ENCODE assay signal across 21 cellular contexts in the genomic region with DNA sequence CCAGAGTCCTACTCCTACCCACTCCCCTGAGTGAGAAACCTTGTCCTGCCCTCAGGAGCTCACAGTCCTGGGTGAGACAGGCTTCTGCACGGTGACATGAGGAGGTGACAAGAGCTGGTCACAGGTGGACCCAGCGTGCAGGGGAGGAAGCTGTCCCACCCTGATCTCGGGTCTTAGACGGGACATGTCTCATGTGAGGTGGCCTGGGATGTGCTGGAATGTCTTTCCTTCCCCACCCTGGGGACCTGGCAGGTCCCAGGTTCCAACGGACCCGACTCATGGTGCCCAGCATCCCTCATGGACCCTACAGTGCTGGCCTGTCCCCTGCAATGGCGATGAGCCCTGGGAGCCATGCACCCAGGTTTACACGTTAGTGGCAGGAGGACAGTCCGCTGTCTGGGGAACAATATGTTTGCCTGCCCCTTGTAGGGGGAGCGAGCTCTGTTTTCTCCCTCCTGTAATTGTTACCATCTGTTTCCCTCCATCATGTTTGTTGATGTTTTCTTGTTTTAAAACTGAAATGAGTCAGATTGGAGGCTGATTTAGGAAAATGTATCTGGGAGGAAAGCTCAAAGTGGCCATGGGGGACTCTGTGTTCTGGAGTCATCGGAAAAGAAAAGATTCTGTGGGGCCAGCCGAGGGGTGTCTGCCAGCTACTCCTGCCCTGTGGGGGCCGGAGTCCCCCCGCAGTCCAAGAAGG.
DNase-seq lines count a peak whose midpoint lies in the region; ATAC-seq and TF ChIP-seq lines count a peak whose summit lies in the region.
"Had no signal": no experiment of that assay in that cellular context is flagged by ENCODE, and none has a peak within 500 bp of the region (broad histone marks: within the 10 kb centered on the region; RNA-seq: fewer than 3 reads in every experiment).

No MANE protein-coding gene starts in this region.

- no peak for ATAC-seq in natural killer cell treated with Interleukin-12 subunit alpha and Interleukin-12 subunit beta and Interleukin-15 and Interleukin-18, amount 100 ng/mL, for 72 hours
- ATAC-seq in natural killer cell: no peak
- ATAC-seq: A549, GM12878 had no signal

- no peak overlapping the region for H3K4me3 ChIP-seq in neuronal stem cell (ENCODE audit: low read length in 2 of 2)
- H3K4me3 ChIP-seq: A549, GM12878, SJSA1 had no signal

- H3K27me3 ChIP-seq in neuronal stem cell (ENCODE audit: control insufficient read depth in 3 of 3, insufficient read depth in 3 of 3, low read depth in 1 of 3, low read length in 3 of 3): no peaks in the 10 kb centered on the region
- H3K27me3 ChIP-seq: SJSA1 had no signal

- no peak overlapping the region for H4K91ac ChIP-seq in neuronal stem cell (ENCODE audit: low read depth, low read length, poor library complexity)

- no peak overlapping the region for H2BK5ac ChIP-seq in neuronal stem cell (ENCODE audit: low read length)

- H3K27me3 Mint-ChIP-seq in natural killer cell treated with Interleukin-12 subunit alpha and Interleukin-12 subunit beta and Interleukin-15 and Interleukin-18, amount 100 ng/mL, for 72 hours: peaks cover 0 to 4% of the 10 kb centered on the region in 2 donors
- H3K27me3 Mint-ChIP-seq in natural killer cell (ENCODE audit: low read depth in 2 of 2): peaks cover 9 to 14% of the 10 kb centered on the region in 2 donors
- H3K27me3 Mint-ChIP-seq in type B pancreatic cell: no peaks in the 10 kb centered on the region
- peaks cover 14% of the 10 kb centered on the region for H3K27me3 Mint-ChIP-seq in endothelial cell (ENCODE audit: unreplicated experiment)

- peak; percentile 49 for DNase-seq in natural killer cell treated with Interleukin-12 subunit alpha and Interleukin-12 subunit beta and Interleukin-15 and Interleukin-18, amount 100 ng/mL, for 72 hours (ENCODE audit: low spot score)
- DNase-seq in natural killer cell (no peak), fibroblast of peridontal ligament (ENCODE audit: extremely low read depth) (peak; percentile 55), neuronal stem cell (ENCODE audit: low spot score) (no peak), type B pancreatic cell (ENCODE audit: extremely low spot score, unreplicated experiment) (no peak), hepatic stellate cell (ENCODE audit: low spot score) (no peak), NCI-H2029 (lab: John Stamatoyannopoulos, UW) (no peak), endothelial cell (ENCODE audit: low spot score) (no peak)
- DNase-seq: DMS 273 treated with DMSO at 0.1 percent for 48 hours, GDM1, HFFc6, NCI-H1092, NCI-H187, NCI-H2171, NCI-H446 treated with DMSO at 0.1 percent for 48 hours, OCI-M1 had no signal

- peaks cover 14 to 19% of the 10 kb centered on the region in 2 donors for H3K4me1 ChIP-seq in neuronal stem cell (ENCODE audit: control insufficient read depth in 2 of 2, insufficient read depth in 1 of 2, low read depth in 1 of 2, low read length in 2 of 2)
- H3K4me1 ChIP-seq: A549 had no signal

- H3K4me1 Mint-ChIP-seq in natural killer cell treated with Interleukin-12 subunit alpha and Interleukin-12 subunit beta and Interleukin-15 and Interleukin-18, amount 100 ng/mL, for 72 hours (ENCODE audit: low read depth in 2 of 2): no peaks in the 10 kb centered on the region
- no peaks in the 10 kb centered on the region for H3K4me1 Mint-ChIP-seq in natural killer cell
- peaks cover 63% of the 10 kb centered on the region for H3K4me1 Mint-ChIP-seq in type B pancreatic cell (ENCODE audit: unreplicated experiment)
- H3K4me1 Mint-ChIP-seq in endothelial cell (ENCODE audit: unreplicated experiment): peaks cover 13% of the 10 kb centered on the region
- H3K4me1 Mint-ChIP-seq: CD14-positive monocyte had no signal

- H3K23ac ChIP-seq in neuronal stem cell (ENCODE audit: low read depth, low read length, poor library complexity): no peak overlapping the region

- H2AFZ ChIP-seq in neuronal stem cell (ENCODE audit: low read length): no peak overlapping the region

- no peaks in the 10 kb centered on the region for H3K36me3 Mint-ChIP-seq in natural killer cell treated with Interleukin-12 subunit alpha and Interleukin-12 subunit beta and Interleukin-15 and Interleukin-18, amount 100 ng/mL, for 72 hours
- H3K36me3 Mint-ChIP-seq in natural killer cell (no peaks in the 10 kb centered on the region), type B pancreatic cell (peaks cover 13% of the 10 kb centered on the region), endothelial cell (ENCODE audit: low read depth, unreplicated experiment) (peaks cover 18% of the 10 kb centered on the region)
- H3K36me3 Mint-ChIP-seq: CD14-positive monocyte had no signal

- no peak overlapping the region for H3K27ac Mint-ChIP-seq in natural killer cell treated with Interleukin-12 subunit alpha and Interleukin-12 subunit beta and Interleukin-15 and Interleukin-18, amount 100 ng/mL, for 72 hours
- H3K27ac Mint-ChIP-seq in natural killer cell (no peak overlapping the region), type B pancreatic cell (peak overlapping the region; percentile 43), endothelial cell (ENCODE audit: unreplicated experiment) (no peak overlapping the region)
- H3K27ac Mint-ChIP-seq: CD14-positive monocyte, HFFc6 had no signal

- H3K9me3 Mint-ChIP-seq in natural killer cell treated with Interleukin-12 subunit alpha and Interleukin-12 subunit beta and Interleukin-15 and Interleukin-18, amount 100 ng/mL, for 72 hours: peaks cover 9% of the 10 kb centered on the region
- peaks cover 0 to 4% of the 10 kb centered on the region in 2 donors for H3K9me3 Mint-ChIP-seq in natural killer cell
- H3K9me3 Mint-ChIP-seq in type B pancreatic cell: peaks cover 4% of the 10 kb centered on the region
- peaks cover 3% of the 10 kb centered on the region for H3K9me3 Mint-ChIP-seq in endothelial cell (ENCODE audit: unreplicated experiment)

- no peak overlapping the region for H2BK120ac ChIP-seq in neuronal stem cell (ENCODE audit: low read depth, low read length)

- intact Hi-C loops in natural killer cell (cut with micrococcal nuclease): no loop called here

- no peak overlapping the region for H3K4me2 ChIP-seq in neuronal stem cell (ENCODE audit: insufficient read depth, low read length, poor library complexity, severe bottlenecking)
- H3K4me2 ChIP-seq: A549 had no signal

- no peak overlapping the region for H2BK15ac ChIP-seq in neuronal stem cell (ENCODE audit: low read length)

- no peak overlapping the region for H3K4me3 Mint-ChIP-seq in natural killer cell treated with Interleukin-12 subunit alpha and Interleukin-12 subunit beta and Interleukin-15 and Interleukin-18, amount 100 ng/mL, for 72 hours
- H3K4me3 Mint-ChIP-seq in natural killer cell (no peak overlapping the region), type B pancreatic cell (no peak overlapping the region), endothelial cell (ENCODE audit: unreplicated experiment) (no peak overlapping the region)
- H3K4me3 Mint-ChIP-seq: HFFc6 had no signal

- H3K27ac ChIP-seq in neuronal stem cell (replicated peaks; ENCODE audit: low read length): no peak overlapping the region
- H3K27ac ChIP-seq: A549, RWPE1, SJSA1 had no signal

- peak overlapping the region; percentile 30 for H3K18ac ChIP-seq in neuronal stem cell (ENCODE audit: low read length)

- H2BK12ac ChIP-seq in neuronal stem cell (ENCODE audit: low read length): no peak overlapping the region

- no CpG with 5 or more reads among the region's 14 CpGs for WGBS in neuronal stem cell (ENCODE audit: extremely low coverage in 2 of 2, insufficient read length in 2 of 2, insufficient replicate concordance in 1 of 2), 2 donors

- H2AK5ac ChIP-seq in neuronal stem cell (ENCODE audit: low read depth, low read length): peak overlapping the region; percentile 30

- H3K4ac ChIP-seq in neuronal stem cell (ENCODE audit: low read length): no peak overlapping the region

- peak overlapping the region; percentile 53 for H3K9ac ChIP-seq in neuronal stem cell (ENCODE audit: low read depth, low read length, poor library complexity)

- H3K14ac ChIP-seq in neuronal stem cell (ENCODE audit: low read length): no peak overlapping the region

- H3K9me3 ChIP-seq in neuronal stem cell (replicated peaks in 1 of 2; ENCODE audit: control insufficient read depth in 2 of 2, insufficient read depth in 1 of 2, low read depth in 1 of 2, low read length in 2 of 2): peaks cover 2 to 12% of the 10 kb centered on the region in 2 donors

- no peaks in the 10 kb centered on the region for H3K79me1 ChIP-seq in neuronal stem cell (ENCODE audit: low read depth, low read length)

- TF ChIP-seq CTCF in natural killer cell (IDR thresholded peaks at IDR 0.05): no peak
- TF ChIP-seq CTCF in type B pancreatic cell (conservative IDR thresholded peaks at IDR 0.05): no peak
- TF ChIP-seq CTCF in endothelial cell (IDR thresholded peaks at IDR 0.05; ENCODE audit: unreplicated experiment): no peak

- H4K8ac ChIP-seq in neuronal stem cell (ENCODE audit: low read depth, low read length): no peak overlapping the region

- H3K36me3 ChIP-seq in neuronal stem cell (replicated peaks in 1 of 2; ENCODE audit: control insufficient read depth in 2 of 2, insufficient read depth in 2 of 2, low read length in 2 of 2): no peaks in the 10 kb centered on the region
- H3K36me3 ChIP-seq: SJSA1 had no signal

Comparison
In these comparisons a context has a peak if more than half of its experiments do, and no peak if none do; other contexts are left out.
1. DNase-seq: peak in natural killer cell treated with Interleukin-12 subunit alpha and Interleukin-12 subunit beta and Interleukin-15 and Interleukin-18, amount 100 ng/mL, for 72 hours (single experiment) and fibroblast of peridontal ligament (single experiment); none in natural killer cell (single experiment), neuronal stem cell (single experiment), type B pancreatic cell (single experiment), hepatic stellate cell (single experiment), NCI-H2029 (single experiment) and endothelial cell (single experiment).